Comparison of ENCODE assay signal across 7 cellular contexts in genomic region chr4:40750461-40751258, GRCh38. TPM values are rescaled to one million over a fixed set of nuclear protein-coding genes. Genes with fewer than 3 reads are reported as not detected.
A peak's percentile ranks its signal among the peaks of the same experiment; 100 is the strongest.
DNase-seq lines count a peak whose midpoint lies in the region; ATAC-seq and TF ChIP-seq lines count a peak whose summit lies in the region.

No MANE protein-coding gene starts in this region.

- 17 to 28% methylated on average over 15 to 19 of the region's 30 CpGs for WGBS in gastroesophageal sphincter (ENCODE audit: low coverage in 1 of 2), 2 donors

- ATAC-seq in GM19438 (IDR thresholded peaks at IDR 0.05; ENCODE audit: low read depth, unreplicated experiment) (peak; percentile 7), Panc1 (peak; percentile 38; the same call in 1 of the 2 replicates), gastroesophageal sphincter (no peak), GM19035 (IDR thresholded peaks at IDR 0.05; ENCODE audit: unreplicated experiment) (no peak)

- no TSS peak for BruUV-seq in Panc1 (replicated peaks; lab: Mats Ljungman, UMichigan)

- TF ChIP-seq CTCF in Panc1 (IDR thresholded peaks at IDR 0.05) = no peak
- no peak for TF ChIP-seq CTCF in gastroesophageal sphincter (IDR thresholded peaks at IDR 0.05)

- H3K27ac ChIP-seq in Panc1 (ENCODE audit: low read length) = no peak overlapping the region
- H3K27ac ChIP-seq in gastroesophageal sphincter = peak overlapping the region in 2 of 4 donors; percentile 36 to 73

- no peak for TF ChIP-seq EP300 in gastroesophageal sphincter (IDR thresholded peaks at IDR 0.05)

- H3K4me3 ChIP-seq in Panc1 (ENCODE audit: low read depth in 2 of 2, low read length in 2 of 2) = peak overlapping the region; percentile 45 to 58
- H3K4me3 ChIP-seq in gastroesophageal sphincter = peak overlapping the region; percentile 38 to 61

- H3K36me3 ChIP-seq in Panc1 (ENCODE audit: control insufficient read depth, insufficient read depth, low read length) (no peaks in the 10 kb centered on the region), gastroesophageal sphincter (no peaks in the 10 kb centered on the region)

- no peak for DNase-seq in Panc1 (ENCODE audit: low read depth, low spot score)
- peak; percentile 32 for DNase-seq in renal cortical epithelial cell (ENCODE audit: low read depth)
- DNase-seq in NCI-H774 (lab: John Stamatoyannopoulos, UW) = no peak
- DNase-seq in DMS114 treated with DMSO at 0.1 percent for 48 hours (lab: John Stamatoyannopoulos, UW; ENCODE audit: unreplicated experiment) = no peak

- POLR2A ChIA-PET in Panc1 (lab: Charles Lee) = no interaction called here

- H3K27me3 ChIP-seq in Panc1 (ENCODE audit: control insufficient read depth, insufficient read depth, low read length) = peaks cover 7% of the 10 kb centered on the region; the same call in 1 of the 2 replicates
- H3K27me3 ChIP-seq in gastroesophageal sphincter = peaks cover 11% of the 10 kb centered on the region

- intact Hi-C loops in Panc1 (cut with micrococcal nuclease; ENCODE audit: unreplicated experiment) = no loop called here

- CTCF ChIA-PET in Panc1 (lab: Charles Lee) = no interaction called here

- H3K9me3 ChIP-seq in Panc1 (ENCODE audit: control insufficient read depth, insufficient read depth, low read depth, low read length) (no peaks in the 10 kb centered on the region), gastroesophageal sphincter (no peaks in the 10 kb centered on the region)

- in situ Hi-C loops in Panc1 (cut with HindIII; ENCODE audit: low pct_unique_long_range_greater_than_20kb, low sequenced_read_pairs) = no loop called here

- H3K4me1 ChIP-seq in Panc1 (ENCODE audit: control insufficient read depth, insufficient read depth, low read length) (no peaks in the 10 kb centered on the region), gastroesophageal sphincter (peaks cover 0 to 20% (median 0%) of the 10 kb centered on the region in 3 donors)

- no peak for TF ChIP-seq POLR2A in gastroesophageal sphincter (IDR thresholded peaks at IDR 0.05)

RNA-seq across cellular contexts. Expression of gene NSUN7, which starts 0.9 kb away (rescaled TPM):
- 1.1 TPM for total RNA-seq in Panc1 (2021; ENCODE audit: unreplicated experiment)
- polyA plus RNA-seq in Panc1 (2012; ENCODE audit: insufficient read length) = 0.45 TPM
- 1 to 10 TPM; 2.1 to 8.7 (median 2.9) TPM for total RNA-seq in gastroesophageal sphincter
- total RNA-seq in renal cortical epithelial cell = 2.1 and 4.5 TPM in 2 replicates

Comparison
In these comparisons a context has a peak if more than half of its experiments do, and no peak if none do; other contexts are left out.
1. ATAC-seq: peak in GM19438 (single experiment) and Panc1 (single experiment); none in gastroesophageal sphincter (single experiment) and GM19035 (single experiment).